10 cellular contexts compared by ENCODE assay signal in genomic region chr7:87475359-87476178, GRCh38. TPM values are rescaled to one million over a fixed set of nuclear protein-coding genes. Genes with fewer than 3 reads are reported as not detected.
DNase-seq lines count a peak whose midpoint lies in the region; ATAC-seq, FAIRE-seq and TF ChIP-seq lines count a peak whose summit lies in the region.
"Had no signal": no experiment of that assay in that cellular context is flagged by ENCODE, and none has a peak within 500 bp of the region (broad histone marks: within the 10 kb centered on the region; RNA-seq: fewer than 3 reads in every experiment).

ABCB4 (minus strand) TSS chr7:87475680; CDS start chr7:87475465, 215 bp downstream.

- H3K4me1 ChIP-seq in A549 = 0 out of 3 replicates have a peak, but pooled peaks cover 5% of the 10 kb centered on the region
- H3K4me1 ChIP-seq in A673 (ENCODE audit: insufficient read depth, low read length, poor library complexity, severe bottlenecking) = no peaks in the 10 kb centered on the region

- no peak for TF ChIP-seq RAD21 in A549 (conservative IDR thresholded peaks at IDR 0.05 in 1 of 2, IDR thresholded peaks at IDR 0.05 in 1 of 2)

- peaks cover 14% of the 10 kb centered on the region for H3K4me1 Mint-ChIP-seq in activated naive CD8-positive, alpha-beta T cell treated with anti-CD3 and anti-CD28 coated beads, Interleukin-2, amount 50 U/mL, for 24 hours
- H3K4me1 Mint-ChIP-seq in immature natural killer cell = peaks cover 13 to 17% of the 10 kb centered on the region in 2 donors
- H3K4me1 Mint-ChIP-seq in stimulated activated naive CD8-positive, alpha-beta T cell treated with anti-CD3 and anti-CD28 coated beads, Interleukin-15, Interleukin-2, amounts not matched to agents 100 ng/mL and 50 ng/mL, for 24 hours (ENCODE audit: low read depth) = peaks cover 20% of the 10 kb centered on the region

- intact Hi-C loops in A673 (cut with micrococcal nuclease; ENCODE audit: unreplicated experiment) = no loop called here

- H3K27me3 Mint-ChIP-seq in activated naive CD8-positive, alpha-beta T cell treated with anti-CD3 and anti-CD28 coated beads, Interleukin-2, amount 50 U/mL, for 24 hours = peaks cover 33% of the 10 kb centered on the region
- peaks cover 2 to 31% (median 11%) of the 10 kb centered on the region in 3 donors for H3K27me3 Mint-ChIP-seq in immature natural killer cell (ENCODE audit: low read depth in 3 of 3)
- peaks cover 45% of the 10 kb centered on the region for H3K27me3 Mint-ChIP-seq in stimulated activated naive CD8-positive, alpha-beta T cell treated with anti-CD3 and anti-CD28 coated beads, Interleukin-15, Interleukin-2, amounts not matched to agents 100 ng/mL and 50 ng/mL, for 24 hours

- H3K27ac Mint-ChIP-seq in activated naive CD8-positive, alpha-beta T cell treated with anti-CD3 and anti-CD28 coated beads, Interleukin-2, amount 50 U/mL, for 24 hours = peak within 1 kb of the TSS; percentile 67
- H3K27ac Mint-ChIP-seq in immature natural killer cell = no peak within 1 kb of the TSS
- peak within 1 kb of the TSS; percentile 67 for H3K27ac Mint-ChIP-seq in stimulated activated naive CD8-positive, alpha-beta T cell treated with anti-CD3 and anti-CD28 coated beads, Interleukin-15, Interleukin-2, amounts not matched to agents 100 ng/mL and 50 ng/mL, for 24 hours

- peaks cover 67% of the 10 kb centered on the region for H3K27me3 ChIP-seq in A673 (replicated peaks; ENCODE audit: insufficient read depth, low read depth, low read length, poor library complexity)

- no peak for DNase-seq in A549 (ENCODE audit: low read depth in 1 of 2, low spot score in 1 of 2)
- peak; percentile 7 for DNase-seq in activated naive CD8-positive, alpha-beta T cell treated with anti-CD3 and anti-CD28 coated beads, Interleukin-2, amount 50 U/mL, for 24 hours
- no peak for DNase-seq in immature natural killer cell
- no peak for DNase-seq in A673 (ENCODE audit: low spot score)
- DNase-seq in HPDE6-E6E7 (ENCODE audit: extremely low spot score) = no peak

- no peak for FAIRE-seq in A549 (lab: Jason Lieb, UNC)
- FAIRE-seq: endometrium had no signal

- no peaks in the 10 kb centered on the region for H3K9me3 Mint-ChIP-seq in activated naive CD8-positive, alpha-beta T cell treated with anti-CD3 and anti-CD28 coated beads, Interleukin-2, amount 50 U/mL, for 24 hours
- peaks cover 0 to 3% (median 0%) of the 10 kb centered on the region in 6 donors for H3K9me3 Mint-ChIP-seq in immature natural killer cell
- H3K9me3 Mint-ChIP-seq in stimulated activated naive CD8-positive, alpha-beta T cell treated with anti-CD3 and anti-CD28 coated beads, Interleukin-15, Interleukin-2, amounts not matched to agents 100 ng/mL and 50 ng/mL, for 24 hours = no peaks in the 10 kb centered on the region

- POLR2A ChIA-PET in A549 (lab: Yijun Ruan, JAX) = no interaction called here
- POLR2A ChIA-PET in A673 (lab: Charles Lee; ENCODE audit: low non-redundant PET) = no interaction called here

- BruUV-seq in A673 (replicated peaks; lab: Mats Ljungman, UMichigan) = no TSS peak

- peak; percentile 42 to 44; a peak in 3 of 6 replicates for ATAC-seq in A549
- peak; percentile 1 for ATAC-seq in GM18508 (IDR thresholded peaks at IDR 0.05; ENCODE audit: insufficient read depth, unreplicated experiment)
- peak; percentile 21 for ATAC-seq in HG02981 (IDR thresholded peaks at IDR 0.05; ENCODE audit: unreplicated experiment)
- no peak for ATAC-seq in activated naive CD8-positive, alpha-beta T cell treated with anti-CD3 and anti-CD28 coated beads, Interleukin-2, amount 50 U/mL, for 24 hours
- ATAC-seq: HCT116 had no signal

- H3K36me3 ChIP-seq in A673 (ENCODE audit: insufficient read depth, low read length, poor library complexity, severe bottlenecking) = no peaks in the 10 kb centered on the region

- H3K4me3 ChIP-seq in A549 = peak within 1 kb of the TSS; percentile 41
- H3K4me3 ChIP-seq in A673 (ENCODE audit: low read depth, low read length, poor library complexity, severe bottlenecking) = no peak within 1 kb of the TSS

- H3K4me2 ChIP-seq in A549 = peak within 1 kb of the TSS; percentile 92

- no peaks in the 10 kb centered on the region for H3K9me3 ChIP-seq in A549
- no peaks in the 10 kb centered on the region for H3K9me3 ChIP-seq in A673 (ENCODE audit: low read depth, low read length, poor library complexity, severe bottlenecking)

- H3K27ac ChIP-seq in A549 (peak within 1 kb of the TSS in 1 of 2 experiments; percentile 62; a peak in 2 of 6 replicates), A673 (ENCODE audit: low read depth, low read length, poor library complexity, severe bottlenecking) (no peak within 1 kb of the TSS)

- no peak for TF ChIP-seq EP300 in A549 (IDR thresholded peaks at IDR 0.05)

- CTCF ChIA-PET in A549 (lab: Yijun Ruan, JAX) = no interaction called here
- CTCF ChIA-PET in A673 (lab: Charles Lee) = no interaction called here

- TF ChIP-seq POLR2A in A549 (IDR thresholded peaks at IDR 0.05; ENCODE audit: low read length) = no peak

- WGBS in A549 (ENCODE audit: missing lambda C conversion rate) = 65% methylated on average over 14 of the region's 80 CpGs

- peak within 1 kb of the TSS; percentile 68 for H3K4me3 Mint-ChIP-seq in activated naive CD8-positive, alpha-beta T cell treated with anti-CD3 and anti-CD28 coated beads, Interleukin-2, amount 50 U/mL, for 24 hours
- peak within 1 kb of the TSS; percentile 42 to 67 (median 58) for H3K4me3 Mint-ChIP-seq in immature natural killer cell
- H3K4me3 Mint-ChIP-seq in stimulated activated naive CD8-positive, alpha-beta T cell treated with anti-CD3 and anti-CD28 coated beads, Interleukin-15, Interleukin-2, amounts not matched to agents 100 ng/mL and 50 ng/mL, for 24 hours = peak within 1 kb of the TSS; percentile 73

- TF ChIP-seq CTCF in A549 (IDR thresholded peaks at IDR 0.05) (no peak), A673 (conservative IDR thresholded peaks at IDR 0.05; ENCODE audit: low read depth, low read length) (no peak)

- no peaks in the 10 kb centered on the region for H3K36me3 Mint-ChIP-seq in activated naive CD8-positive, alpha-beta T cell treated with anti-CD3 and anti-CD28 coated beads, Interleukin-2, amount 50 U/mL, for 24 hours (ENCODE audit: low read depth)
- no peaks in the 10 kb centered on the region for H3K36me3 Mint-ChIP-seq in immature natural killer cell
- no peaks in the 10 kb centered on the region for H3K36me3 Mint-ChIP-seq in stimulated activated naive CD8-positive, alpha-beta T cell treated with anti-CD3 and anti-CD28 coated beads, Interleukin-15, Interleukin-2, amounts not matched to agents 100 ng/mL and 50 ng/mL, for 24 hours (ENCODE audit: low read depth)

TF ChIP-seq in A549, 52 proteins besides CTCF, POLR2A, EP300 and RAD21 (continues in another document):
- no peak for TF ChIP-seq USF2 (IDR thresholded peaks at IDR 0.05)
- no peak; the same call in 1 of the 2 replicates for TF ChIP-seq CBX8 (IDR thresholded peaks at IDR 0.05)
- no peak for TF ChIP-seq CBX2 (IDR thresholded peaks at IDR 0.05; ENCODE audit: borderline replicate concordance, low read depth)
- no peak for TF ChIP-seq FOSB (CRISPR knock-in tag; IDR thresholded peaks at IDR 0.05)
- no peak for TF ChIP-seq E2F6 (IDR thresholded peaks at IDR 0.05; ENCODE audit: borderline replicate concordance, low read depth)
- TF ChIP-seq ZNF302 (CRISPR knock-in tag; IDR thresholded peaks at IDR 0.05) = no peak
- TF ChIP-seq ZC3H11A (IDR thresholded peaks at IDR 0.05) = no peak
- TF ChIP-seq REST (IDR thresholded peaks at IDR 0.05) = no peak

RNA-seq across cellular contexts. Expression of gene ABCB4, which starts in this region (rescaled TPM):
- polyA plus RNA-seq in A549 (2011; rRNA removed) = 0.12 and 0.13 TPM in 2 replicates
- 0.01 TPM in 1 of 2 replicates, not detected in the other for polyA plus RNA-seq in A549 (2012; cell fraction: cytosol; rRNA removed)
- polyA plus RNA-seq in A549 (2012; cell fraction: nucleus; rRNA removed) = not detected in 2 replicates
- not detected in 3 replicates for polyA plus RNA-seq in A549 (2017; fragmentation: RNase III; extraction: RNeasy Plus Mini Kit Qiagen cat#74134 plus additional on column Dnase treatment)
- 0.05 TPM in 1 of 2 replicates, not detected in the other for polyA minus RNA-seq in A549 (2011; rRNA and poly(A)+ RNA removed)
- under 1 TPM in 2 of 3 donors, not detected in 1; 0.17 to 0.53 TPM for polyA plus RNA-seq in immature natural killer cell
- 0.15 TPM in 1 of 2 replicates, not detected in the other for total RNA-seq in A673 (2021)

Comparison
In these comparisons a context has a peak if more than half of its experiments do, and no peak if none do; other contexts are left out.
1. Peak in ATAC-seq, H3K4me3 ChIP-seq and H3K4me2 ChIP-seq in A549; RNA of the gene not detected or under 1 TPM.
2. H3K27ac Mint-ChIP-seq: peak in activated naive CD8-positive, alpha-beta T cell treated with anti-CD3 and anti-CD28 coated beads, Interleukin-2, amount 50 U/mL, for 24 hours (single experiment) and stimulated activated naive CD8-positive, alpha-beta T cell treated with anti-CD3 and anti-CD28 coated beads, Interleukin-15, Interleukin-2, amounts not matched to agents 100 ng/mL and 50 ng/mL, for 24 hours (single experiment); none in immature natural killer cell (0 of 6).
3. Peak in every context shown above with its lines, with median percentiles within 50 percentile points of each other: H3K4me3 Mint-ChIP-seq.